Comparison of ENCODE assay signal across 8 cellular contexts in the genomic region with DNA sequence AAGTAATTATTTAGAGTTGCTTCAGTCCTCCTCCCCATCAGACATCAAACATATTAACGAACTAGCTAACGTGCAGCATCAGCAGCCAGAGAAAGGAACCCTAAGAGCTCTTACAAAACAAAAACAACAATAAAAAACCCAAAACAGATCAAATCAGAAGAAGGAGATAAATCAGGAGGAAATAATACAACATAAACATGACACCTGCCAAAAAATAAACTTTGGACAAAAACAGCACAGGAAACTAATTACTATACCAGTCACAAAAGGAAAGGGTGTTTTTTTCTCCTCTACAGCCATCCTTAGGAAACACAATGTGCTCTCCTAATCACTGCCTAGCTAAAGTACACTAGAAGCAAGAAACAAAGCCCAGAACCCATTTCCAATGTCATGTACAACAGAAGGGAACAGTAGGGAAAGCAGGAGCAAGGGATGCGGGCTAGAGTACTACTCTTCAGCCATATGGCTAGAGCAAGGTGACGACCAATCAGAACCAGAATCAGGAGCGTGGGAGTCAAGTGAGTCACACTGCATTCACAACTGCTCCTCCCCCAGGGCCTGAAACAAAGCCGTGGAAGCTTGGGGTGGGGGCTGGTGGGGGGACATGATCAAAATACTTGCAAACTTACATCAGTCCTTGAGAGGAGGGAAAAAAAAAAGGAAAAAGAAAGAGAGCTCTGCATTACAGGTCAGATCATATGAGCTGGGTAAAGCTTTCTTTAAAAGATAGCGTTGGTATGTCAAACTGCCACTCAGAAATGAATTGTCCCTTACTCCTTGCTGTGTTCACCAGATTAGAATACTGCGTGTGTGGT.
A peak's percentile ranks its signal among the peaks of the same experiment; 100 is the strongest.
DNase-seq lines count a peak whose midpoint lies in the region; ATAC-seq and TF ChIP-seq lines count a peak whose summit lies in the region.

No MANE protein-coding gene starts in this region.

- peaks cover 15% of the 10 kb centered on the region for H3K36me3 ChIP-seq in iPS-20b (ENCODE audit: insufficient read depth, low read depth, low read length)

- CTCF ChIA-PET in AG04449 (lab: Yijun Ruan, JAX): interaction anchor here (0.9 to 9.0 kb wide), 6 partner anchors 13 to 67 kb away, joined by 3 to 126 read pairs (median 4); no protein-coding TSS in a partner anchor

- DNase-seq in AG04449 (ENCODE audit: low read depth, low spot score): peak; percentile 62
- DNase-seq in HT-29 (ENCODE audit: low spot score): peak; percentile 10
- DNase-seq in activated naive CD8-positive, alpha-beta T cell treated with anti-CD3 and anti-CD28 coated beads, Interleukin-2, amount 10 ng/mL, durations not matched to agents 7 days and 5 days: no peak
- DNase-seq in stimulated activated CD4-positive, alpha-beta T cell treated with anti-CD3 and anti-CD28 coated beads, TNF-alpha, amount 100 ng/mL, for 48 hours (ENCODE audit: low read depth in 3 of 3): peak; percentile 11 to 30 (median 26)
- DNase-seq in germinal center (ENCODE audit: low spot score): no peak

- H3K4me1 ChIP-seq in iPS-20b (ENCODE audit: insufficient read depth, low read length): peaks cover 23% of the 10 kb centered on the region

- H3K9me3 ChIP-seq in iPS-20b (ENCODE audit: insufficient read depth, low read depth, low read length): no peaks in the 10 kb centered on the region

- H3K9ac ChIP-seq in iPS-20b (ENCODE audit: low read depth, low read length): peak overlapping the region; percentile 68; the same call in 1 of the 2 replicates

- POLR2A ChIA-PET in AG04449 (lab: Yijun Ruan, JAX): interaction anchor here (1.3 kb wide), 1 partner anchor 11 kb away, joined by 5 read pairs; no protein-coding TSS in a partner anchor
- POLR2A ChIA-PET in activated naive CD8-positive, alpha-beta T cell treated with anti-CD3 and anti-CD28 coated beads, Interleukin-2, amount 10 ng/mL, durations not matched to agents 7 days and 5 days (lab: Charles Lee): no interaction called here

- no peaks in the 10 kb centered on the region for H3K27me3 ChIP-seq in iPS-20b (ENCODE audit: insufficient read depth, low read length)

- H3K27ac Mint-ChIP-seq in activated naive CD8-positive, alpha-beta T cell treated with anti-CD3 and anti-CD28 coated beads, Interleukin-2, amount 10 ng/mL, durations not matched to agents 7 days and 5 days: peak overlapping the region; percentile 27

- H3K27me3 Mint-ChIP-seq in activated naive CD8-positive, alpha-beta T cell treated with anti-CD3 and anti-CD28 coated beads, Interleukin-2, amount 10 ng/mL, durations not matched to agents 7 days and 5 days: no peaks in the 10 kb centered on the region

- no peaks in the 10 kb centered on the region for H3K9me3 Mint-ChIP-seq in activated naive CD8-positive, alpha-beta T cell treated with anti-CD3 and anti-CD28 coated beads, Interleukin-2, amount 10 ng/mL, durations not matched to agents 7 days and 5 days

- peaks cover 11% of the 10 kb centered on the region for H3K4me1 Mint-ChIP-seq in activated naive CD8-positive, alpha-beta T cell treated with anti-CD3 and anti-CD28 coated beads, Interleukin-2, amount 10 ng/mL, durations not matched to agents 7 days and 5 days

- peaks cover 6% of the 10 kb centered on the region for H3K36me3 Mint-ChIP-seq in activated naive CD8-positive, alpha-beta T cell treated with anti-CD3 and anti-CD28 coated beads, Interleukin-2, amount 10 ng/mL, durations not matched to agents 7 days and 5 days

- H3K4me3 ChIP-seq in AG04449 (ENCODE audit: low read depth, low read length) (no peak overlapping the region), iPS-20b (ENCODE audit: low read length) (peak overlapping the region; percentile 35)

- no peak for ATAC-seq in activated naive CD8-positive, alpha-beta T cell treated with anti-CD3 and anti-CD28 coated beads, Interleukin-2, amount 10 ng/mL, durations not matched to agents 7 days and 5 days (ENCODE audit: low read depth)
- ATAC-seq in GM21737 (IDR thresholded peaks at IDR 0.05; ENCODE audit: unreplicated experiment): no peak
- ATAC-seq in HG03565 (IDR thresholded peaks at IDR 0.05; ENCODE audit: unreplicated experiment): no peak

- no peak for TF ChIP-seq CTCF in AG04449 (IDR thresholded peaks at IDR 0.05; ENCODE audit: insufficient read depth, low read length, missing control alignments)

- H3K4me3 Mint-ChIP-seq in activated naive CD8-positive, alpha-beta T cell treated with anti-CD3 and anti-CD28 coated beads, Interleukin-2, amount 10 ng/mL, durations not matched to agents 7 days and 5 days: no peak overlapping the region

- peak overlapping the region; percentile 68 for H3K27ac ChIP-seq in iPS-20b (ENCODE audit: low read length)

Comparison
In these comparisons a context has a peak if more than half of its experiments do, and no peak if none do; other contexts are left out.
1. DNase-seq: peak in AG04449 (single experiment), HT-29 (single experiment) and stimulated activated CD4-positive, alpha-beta T cell treated with anti-CD3 and anti-CD28 coated beads, TNF-alpha, amount 100 ng/mL, for 48 hours (3 of 3); none in activated naive CD8-positive, alpha-beta T cell treated with anti-CD3 and anti-CD28 coated beads, Interleukin-2, amount 10 ng/mL, durations not matched to agents 7 days and 5 days (single experiment) and germinal center (single experiment).